In genomic region chr5:179309751-179310320, GRCh38 we compare ENCODE assay signal across 13 cellular contexts. TPM values are rescaled to one million over a fixed set of nuclear protein-coding genes. Genes with fewer than 3 reads are reported as not detected.
"Had no signal": no experiment of that assay in that cellular context is flagged by ENCODE, and none has a peak within 500 bp of the region (broad histone marks: within the 10 kb centered on the region; RNA-seq: fewer than 3 reads in every experiment).

No MANE protein-coding gene starts in this region.

- H3K36me3 ChIP-seq: cardiac muscle cell, esophagus squamous epithelium, tibial artery had no signal

- DNase-seq: activated CD4-positive, alpha-beta T cell treated with anti-CD3 and anti-CD28 coated beads, Interleukin-2, amount 50 U/mL, for 1 hour; activated naive CD8-positive, alpha-beta T cell treated with anti-CD3 and anti-CD28 coated beads for 36 hours; amniotic stem cell; effector memory CD8-positive, alpha-beta T cell; esophagus squamous epithelium; stimulated activated naive CD4-positive, alpha-beta T cell had no signal

- H3K27me3 ChIP-seq: cardiac muscle cell, esophagus squamous epithelium, tibial artery had no signal

- H3K27ac ChIP-seq: cardiac muscle cell, esophagus squamous epithelium, psoas muscle, tibial artery had no signal

- FAIRE-seq: urothelium cell line had no signal

- ATAC-seq: activated CD4-positive, CD25-positive, alpha-beta regulatory T cell treated with anti-CD3 and anti-CD28 coated beads, Interleukin-2, amount 50 U/mL, for 24 hours; effector memory CD8-positive, alpha-beta T cell; psoas muscle had no signal

- H3K4me3 ChIP-seq: cardiac muscle cell, esophagus squamous epithelium, psoas muscle, tibial artery had no signal

RNA-seq across cellular contexts. Expression of gene ADAMTS2, which starts 35.4 kb away (rescaled TPM):
- total RNA-seq: activated CD8-positive, alpha-beta memory T cell treated with anti-CD3 and anti-CD28 coated beads for 36 hours; activated naive CD8-positive, alpha-beta T cell treated with anti-CD3 and anti-CD28 coated beads for 36 hours; dermis microvascular lymphatic vessel endothelial cell had no signal
